ENCODE assay signal across 10 cellular contexts in genomic region chr20:57350086-57350710, GRCh38. TPM values are rescaled to one million over a fixed set of nuclear protein-coding genes. Genes with fewer than 3 reads are reported as not detected.
DNase-seq lines count a peak whose midpoint lies in the region; ATAC-seq and TF ChIP-seq lines count a peak whose summit lies in the region.
"Had no signal": no experiment of that assay in that cellular context is flagged by ENCODE, and none has a peak within 500 bp of the region (broad histone marks: within the 10 kb centered on the region; RNA-seq: fewer than 3 reads in every experiment).

No MANE protein-coding gene starts in this region.

- H3K4me2 ChIP-seq in fibroblast of lung (ENCODE audit: extremely low read depth, insufficient read depth, low read length): no peak overlapping the region

- peaks cover 30% of the 10 kb centered on the region for H3K79me2 ChIP-seq in fibroblast of lung (ENCODE audit: control insufficient read depth, insufficient read depth, low read length)

- H3K27ac Mint-ChIP-seq in activated CD4-positive, alpha-beta T cell treated with anti-CD3 and anti-CD28 coated beads, Interleukin-2, amount 10 ng/mL, durations not matched to agents 7 days and 5 days: peak overlapping the region; percentile 72
- peak overlapping the region in 1 of 2 donors; percentile 68 for H3K27ac Mint-ChIP-seq in T-cell
- H3K27ac Mint-ChIP-seq in stimulated activated memory B cell treated with anti-CD40 and anti-IgM and Interleukin-4, amounts not matched to agents 10 μg/mL and 1 μg/mL and 100 μg/mL, for 72 hours: peak overlapping the region; percentile 86

- H3K4me3 Mint-ChIP-seq in activated CD4-positive, alpha-beta T cell treated with anti-CD3 and anti-CD28 coated beads, Interleukin-2, amount 10 ng/mL, durations not matched to agents 7 days and 5 days: peak overlapping the region; percentile 59
- H3K4me3 Mint-ChIP-seq in T-cell: peak overlapping the region; percentile 61 to 87 (median 62)
- H3K4me3 Mint-ChIP-seq in stimulated activated memory B cell treated with anti-CD40 and anti-IgM and Interleukin-4, amounts not matched to agents 10 μg/mL and 1 μg/mL and 100 μg/mL, for 72 hours: peak overlapping the region; percentile 41

- no peaks in the 10 kb centered on the region for H3K9me3 Mint-ChIP-seq in activated CD4-positive, alpha-beta T cell treated with anti-CD3 and anti-CD28 coated beads, Interleukin-2, amount 10 ng/mL, durations not matched to agents 7 days and 5 days
- no peaks in the 10 kb centered on the region for H3K9me3 Mint-ChIP-seq in T-cell
- H3K9me3 Mint-ChIP-seq in stimulated activated memory B cell treated with anti-CD40 and anti-IgM and Interleukin-4, amounts not matched to agents 10 μg/mL and 1 μg/mL and 100 μg/mL, for 72 hours: no peaks in the 10 kb centered on the region

- H3K27ac ChIP-seq in fibroblast of lung (ENCODE audit: insufficient read depth, low read length): no peak overlapping the region

- H3K4me3 ChIP-seq in fibroblast of lung (replicated peaks in 1 of 4; ENCODE audit: control extremely low read depth in 1 of 4, insufficient read depth in 1 of 4, low read depth in 3 of 4, low read length in 4 of 4): no peak overlapping the region

- no peaks in the 10 kb centered on the region for H3K27me3 ChIP-seq in fibroblast of lung (ENCODE audit: control insufficient read depth, insufficient read depth, low read length)

- peaks cover 33% of the 10 kb centered on the region for H3K4me1 Mint-ChIP-seq in activated CD4-positive, alpha-beta T cell treated with anti-CD3 and anti-CD28 coated beads, Interleukin-2, amount 10 ng/mL, durations not matched to agents 7 days and 5 days
- peaks cover 20 to 29% (median 29%) of the 10 kb centered on the region in 3 donors for H3K4me1 Mint-ChIP-seq in T-cell
- peaks cover 19% of the 10 kb centered on the region for H3K4me1 Mint-ChIP-seq in stimulated activated memory B cell treated with anti-CD40 and anti-IgM and Interleukin-4, amounts not matched to agents 10 μg/mL and 1 μg/mL and 100 μg/mL, for 72 hours

- H4K20me1 ChIP-seq in fibroblast of lung (ENCODE audit: control insufficient read depth, extremely low read depth, insufficient read depth, low read length): no peaks in the 10 kb centered on the region

- peaks cover 9% of the 10 kb centered on the region for H3K27me3 Mint-ChIP-seq in activated CD4-positive, alpha-beta T cell treated with anti-CD3 and anti-CD28 coated beads, Interleukin-2, amount 10 ng/mL, durations not matched to agents 7 days and 5 days
- peaks cover 3 to 11% of the 10 kb centered on the region in 2 donors for H3K27me3 Mint-ChIP-seq in T-cell
- H3K27me3 Mint-ChIP-seq in stimulated activated memory B cell treated with anti-CD40 and anti-IgM and Interleukin-4, amounts not matched to agents 10 μg/mL and 1 μg/mL and 100 μg/mL, for 72 hours: peaks cover 8% of the 10 kb centered on the region

- DNase-seq in activated CD4-positive, alpha-beta T cell treated with anti-CD3 and anti-CD28 coated beads, Interleukin-2, amount 10 ng/mL, durations not matched to agents 7 days and 5 days: no peak
- DNase-seq in activated CD4-positive, alpha-beta T cell treated with anti-CD3 and anti-CD28 coated beads, Interleukin-2, amount 50 U/mL, for 1 hour: no peak
- DNase-seq in T-cell: no peak
- peak in 1 of 2 donors; percentile 18 for DNase-seq in fibroblast of lung (ENCODE audit: low read depth in 2 of 2)
- DNase-seq in cerebellar cortex (ENCODE audit: low spot score): no peak
- DNase-seq in NCI-H1436 (lab: John Stamatoyannopoulos, UW): no peak

- H2AFZ ChIP-seq in fibroblast of lung (ENCODE audit: low read length): peak overlapping the region; percentile 9

- H3K36me3 ChIP-seq in fibroblast of lung (ENCODE audit: control insufficient read depth, insufficient read depth, low read length): peaks cover 12% of the 10 kb centered on the region

- POLR2A ChIA-PET in activated CD4-positive, alpha-beta T cell treated with anti-CD3 and anti-CD28 coated beads, Interleukin-2, amount 10 ng/mL, durations not matched to agents 7 days and 5 days (lab: Charles Lee): no interaction called here
- POLR2A ChIA-PET in T-cell (lab: Charles Lee): interaction anchor here in 1 of 2 donors (0.6 kb wide), 1 partner anchor 25 kb away, joined by 3 read pairs; no protein-coding TSS in a partner anchor

- CTCF ChIA-PET in activated CD4-positive, alpha-beta T cell treated with anti-CD3 and anti-CD28 coated beads, Interleukin-2, amount 10 ng/mL, durations not matched to agents 7 days and 5 days (lab: Charles Lee): interaction anchor here (0.7 kb wide), 1 partner anchor 258 kb away, joined by 3 read pairs; no protein-coding TSS in a partner anchor
- CTCF ChIA-PET in T-cell (lab: Charles Lee): interaction anchor here (0.6 to 1.3 kb wide), 2 partner anchors 49 to 270 kb away, joined by 4 read pairs; no protein-coding TSS in a partner anchor

- no peak overlapping the region for H3K9ac ChIP-seq in fibroblast of lung (ENCODE audit: insufficient read depth, low read length)

- no peaks in the 10 kb centered on the region for H3K9me3 ChIP-seq in fibroblast of lung (ENCODE audit: control insufficient read depth, insufficient read depth, low read depth, low read length)
- H3K9me3 ChIP-seq: esophagus squamous epithelium had no signal

- no peak for ATAC-seq in T-cell (replicated peaks in 1 of 4)
- no peak for ATAC-seq in stimulated activated memory B cell treated with anti-CD40 and anti-IgM and Interleukin-4, amounts not matched to agents 10 μg/mL and 1 μg/mL and 100 μg/mL, for 72 hours
- no peak for ATAC-seq in GM21390 (IDR thresholded peaks at IDR 0.05; ENCODE audit: unreplicated experiment)

- TF ChIP-seq CTCF in fibroblast of lung (conservative IDR thresholded peaks at IDR 0.05 in 1 of 2, IDR thresholded peaks at IDR 0.05 in 1 of 2; ENCODE audit: low read depth in 1 of 2, low read length in 2 of 2): no peak

- peaks cover 21% of the 10 kb centered on the region for H3K36me3 Mint-ChIP-seq in activated CD4-positive, alpha-beta T cell treated with anti-CD3 and anti-CD28 coated beads, Interleukin-2, amount 10 ng/mL, durations not matched to agents 7 days and 5 days (ENCODE audit: low read depth)
- H3K36me3 Mint-ChIP-seq in T-cell: peaks cover 16% of the 10 kb centered on the region
- H3K36me3 Mint-ChIP-seq in stimulated activated memory B cell treated with anti-CD40 and anti-IgM and Interleukin-4, amounts not matched to agents 10 μg/mL and 1 μg/mL and 100 μg/mL, for 72 hours: peaks cover 7% of the 10 kb centered on the region

- H3K4me1 ChIP-seq in fibroblast of lung (ENCODE audit: control insufficient read depth, extremely low read depth, insufficient read depth, low read length): peaks cover 5% of the 10 kb centered on the region

RNA-seq across cellular contexts. Expression of gene RAE1, which starts 0.9 kb away (rescaled TPM):
- 10 to 100 TPM; 37.5 to 37.9 TPM for total RNA-seq in activated CD4-positive, alpha-beta T cell treated with anti-CD3 and anti-CD28 coated beads, Interleukin-2, amount 10 ng/mL, durations not matched to agents 7 days and 5 days
- total RNA-seq in T-cell (10 to 100 TPM; 29.0 to 41.1 (median 29.4) TPM), fibroblast of lung (22.9 and 27.2 TPM in 2 replicates)
- 39.4 and 52.8 TPM in 2 replicates for polyA plus RNA-seq in fibroblast of lung
- polyA plus RNA-seq in fibroblast of lung (2012): 21.4 and 36.3 TPM in 2 replicates
- polyA minus RNA-seq in fibroblast of lung (ENCODE audit: low replicate concordance): 16.6 and 44.8 TPM in 2 replicates

RNA-seq across cellular contexts. Expression of gene SPO11, which starts 20.6 kb away (rescaled TPM):
- not detected for total RNA-seq in activated CD4-positive, alpha-beta T cell treated with anti-CD3 and anti-CD28 coated beads, Interleukin-2, amount 10 ng/mL, durations not matched to agents 7 days and 5 days
- total RNA-seq in T-cell (not detected), fibroblast of lung (not detected in 2 replicates)
- not detected in 2 replicates for polyA plus RNA-seq in fibroblast of lung
- not detected in 2 replicates for polyA plus RNA-seq in fibroblast of lung (2012)
- polyA minus RNA-seq in fibroblast of lung (ENCODE audit: low replicate concordance): not detected in 2 replicates
- total RNA-seq: esophagus squamous epithelium, left lobe of liver had no signal

RNA-seq across cellular contexts. Expression of gene RBM38, which starts 41.0 kb away (rescaled TPM):
- total RNA-seq in activated CD4-positive, alpha-beta T cell treated with anti-CD3 and anti-CD28 coated beads, Interleukin-2, amount 10 ng/mL, durations not matched to agents 7 days and 5 days: 10 to 100 TPM; 97.3 to 98.8 TPM
- total RNA-seq in T-cell: 100 to 1,000 TPM; 111 to 271 (median 124) TPM
- 7.9 and 8.5 TPM in 2 replicates for total RNA-seq in fibroblast of lung
- 3.9 and 7.3 TPM in 2 replicates for polyA plus RNA-seq in fibroblast of lung
- polyA plus RNA-seq in fibroblast of lung (2012): 4.6 and 9.9 TPM in 2 replicates
- polyA minus RNA-seq in fibroblast of lung (ENCODE audit: low replicate concordance): 2.8 and 4.0 TPM in 2 replicates

Comparison
In these comparisons a context has a peak if more than half of its experiments do, and no peak if none do; other contexts are left out.
1. RNA of gene RBM38, which starts 41.0 kb away (total RNA-seq): 111 to 271 TPM in T-cell and 97.3 to 98.8 TPM in activated CD4-positive, alpha-beta T cell treated with anti-CD3 and anti-CD28 coated beads, Interleukin-2, amount 10 ng/mL, durations not matched to agents 7 days and 5 days; 7.9 to 8.5 TPM in fibroblast of lung; every median in the first group is over 10 times any median in the second.
2. Peak in every context shown above with its lines, with median percentiles within 50 percentile points of each other: H3K4me3 Mint-ChIP-seq.